Comparison of ENCODE assay signal across 8 cellular contexts in genomic region chr4:4541661-4542570, GRCh38. TPM values are rescaled to one million over a fixed set of nuclear protein-coding genes. Genes with fewer than 3 reads are reported as not detected.
DNase-seq lines count a peak whose midpoint lies in the region; ATAC-seq and TF ChIP-seq lines count a peak whose summit lies in the region.

Gene STX18 (minus strand): TSS chr4:4542048. CDS start chr4:4541964, 84 bp downstream.

- H3K9me3 Mint-ChIP-seq in T-cell = no peaks in the 10 kb centered on the region

- peak in 1 of 4 donors; percentile 54 for TF ChIP-seq EP300 in upper lobe of left lung (IDR thresholded peaks at IDR 0.05)

- no peak within 1 kb of the TSS for H3K27ac ChIP-seq in adipose tissue (ENCODE audit: low read depth, low read length)
- H3K27ac ChIP-seq in heart left ventricle = peak within 1 kb of the TSS in 11 of 12 donors; percentile 71 to 92 (median 80)
- peak within 1 kb of the TSS; percentile 74 to 90 (median 88) for H3K27ac ChIP-seq in upper lobe of left lung

- TF ChIP-seq CTCF in GM12875 (IDR thresholded peaks at IDR 0.05; ENCODE audit: borderline replicate concordance, insufficient read depth, low read depth, low read length) (no peak), heart left ventricle (IDR thresholded peaks at IDR 0.05) (no peak), upper lobe of left lung (IDR thresholded peaks at IDR 0.05) (peak in 3 of 6 experiments; percentile 10 to 48 (median 25))

- TF ChIP-seq POLR2A in heart left ventricle (IDR thresholded peaks at IDR 0.05) = peak in 1 of 2 donors; percentile 47
- peak in 2 of 4 donors; percentile 82 to 88 for TF ChIP-seq POLR2A in upper lobe of left lung (IDR thresholded peaks at IDR 0.05)

- H3K36me3 Mint-ChIP-seq in T-cell = peaks cover 18% of the 10 kb centered on the region

- H3K9me3 ChIP-seq in heart left ventricle (no peaks in the 10 kb centered on the region), upper lobe of left lung (no peaks in the 10 kb centered on the region)

- POLR2A ChIA-PET in T-cell (lab: Charles Lee) = interaction anchor here in 1 of 2 donors (0.6 to 1.1 kb wide), 6 partner anchors 15 to 223 kb away, joined by 3 to 6 read pairs (median 4); no protein-coding TSS in a partner anchor

- H3K27me3 Mint-ChIP-seq in T-cell = no peaks in the 10 kb centered on the region

- H3K4me1 ChIP-seq in heart left ventricle (peaks cover 0 to 36% (median 25%) of the 10 kb centered on the region in 12 donors), upper lobe of left lung (peaks cover 23 to 27% (median 25%) of the 10 kb centered on the region in 4 donors)

- intact Hi-C loops in heart left ventricle (cut with DNase I) = loop anchor here in 1 of 10 donors (2.0 to 10.0 kb wide), 2 partner anchors 33 to 323 kb away; no protein-coding TSS in a partner anchor
- intact Hi-C loops in posterior cingulate gyrus (cut with DNase I) = loop anchor here (5.0 kb wide), 1 partner anchor 295 kb away; the partner anchor contains the start of gene TMEM128

- peaks cover 63 to 67% (median 66%) of the 10 kb centered on the region in 3 donors for H3K4me1 Mint-ChIP-seq in T-cell

- ATAC-seq in HG02678 (IDR thresholded peaks at IDR 0.05; ENCODE audit: unreplicated experiment) (peak; percentile 86), T-cell (replicated peaks in 1 of 4) (peak; percentile 92 to 96 (median 94)), heart left ventricle (peak; percentile 91 to 99 (median 98)), upper lobe of left lung (ENCODE audit: low FRiP score in 2 of 2) (peak; percentile 98 to 99)

- H3K36me3 ChIP-seq in heart left ventricle (peaks cover 0 to 12% (median 5%) of the 10 kb centered on the region in 9 donors), upper lobe of left lung (peaks cover 0 to 6% (median 0%) of the 10 kb centered on the region in 4 donors)

- H3K27me3 ChIP-seq in heart left ventricle (no peaks in the 10 kb centered on the region), upper lobe of left lung (no peaks in the 10 kb centered on the region)

- DNase-seq in NCI-H128 (lab: John Stamatoyannopoulos, UW; ENCODE audit: unreplicated experiment) (peak; percentile 34), T-cell (peak; percentile 65 to 90 (median 83)), heart left ventricle (peak; percentile 86 to 94 (median 87)), posterior cingulate gyrus (peak; percentile 75 to 98 (median 82)), upper lobe of left lung (peak; percentile 83 to 98)

- H3K4me3 ChIP-seq in GM12875 (ENCODE audit: low read depth, low read length) (peak within 1 kb of the TSS; percentile 97), heart left ventricle (peak within 1 kb of the TSS; percentile 84 to 99 (median 93)), upper lobe of left lung (peak within 1 kb of the TSS; percentile 71 to 81 (median 74))

- WGBS in adipose tissue, 3 donors = 0 to 1% (median 0%) methylated on average over 68 to 76 of the region's 76 CpGs
- WGBS in heart left ventricle, 4 donors = 0 to 1% (median 0%) methylated on average over 42 to 76 of the region's 76 CpGs
- 0 to 1% methylated on average over 33 to 73 of the region's 76 CpGs for WGBS in upper lobe of left lung, 2 donors

- CTCF ChIA-PET in T-cell (lab: Charles Lee) = interaction anchor here in 1 of 2 donors (0.9 to 1.7 kb wide), 4 partner anchors 17 to 40 kb away, joined by 3 to 7 read pairs (median 4); no protein-coding TSS in a partner anchor

- H3K27ac Mint-ChIP-seq in T-cell = peak within 1 kb of the TSS; percentile 96

- H3K4me3 Mint-ChIP-seq in T-cell = peak within 1 kb of the TSS; percentile 98 to 99 (median 98)

RNA-seq across cellular contexts. Expression of gene STX18, which starts in this region (rescaled TPM):
- total RNA-seq in T-cell (10 to 100 TPM; 19.7 to 24.2 (median 22.3) TPM), heart left ventricle (10 to 100 TPM; 10.1 to 23.1 (median 16.6) TPM), upper lobe of left lung (10 to 100 TPM; 23.7 to 48.1 (median 29.2) TPM)
- polyA plus RNA-seq in adipose tissue (10 to 100 TPM; 12.4 to 18.0 (median 14.5) TPM), heart left ventricle (10 to 100 TPM; 18.0 to 26.1 TPM)

Comparison
In these comparisons a context has a peak if more than half of its experiments do, and no peak if none do; other contexts are left out.
1. DNase-seq: peak in every context shown above with its lines; median percentile 90 in upper lobe of left lung; 87 in heart left ventricle; 83 in T-cell; 82 in posterior cingulate gyrus; 34 in NCI-H128.